1 cellular context compared by ENCODE assay signal in genomic region chr5:119284031-119284430, GRCh38.
TF ChIP-seq lines count a peak whose summit lies in the region.

No MANE protein-coding gene starts in this region.

TF ChIP-seq in HepG2, 621 proteins besides CTCF, POLR2A, EP300 and RAD21 (continued from another document):
- TF ChIP-seq PLSCR1 (CRISPR knock-in tag; IDR thresholded peaks at IDR 0.05; ENCODE audit: borderline replicate concordance) (no peak), THAP11 (CRISPR knock-in tag; IDR thresholded peaks at IDR 0.05) (no peak), HMG20A (CRISPR knock-in tag; IDR thresholded peaks at IDR 0.05; ENCODE audit: borderline replicate concordance) (no peak)
